ENCODE assay signal across 1 cellular context in genomic region chr5:122421379-122422081, GRCh38.
TF ChIP-seq lines count a peak whose summit lies in the region.

No MANE protein-coding gene starts in this region.

TF ChIP-seq in K562, 482 proteins besides CTCF, POLR2A, EP300 and RAD21 (continued from another document):
- TF ChIP-seq AFF1 (IDR thresholded peaks at IDR 0.05; ENCODE audit: low read depth in 1 of 2, partially characterized antibody in 2 of 2) (no peak), NFIC (IDR thresholded peaks at IDR 0.05) (peak; percentile 40; the same call in 1 of the 2 replicates), RCOR1 (IDR thresholded peaks at IDR 0.05; ENCODE audit: borderline replicate concordance in 1 of 2, low read depth in 2 of 2, low read length in 2 of 2) (0 out of 4 replicates have a peak, but pooled peaks of 1 of the 2 experiments have one; percentile 10), CUX1 (CRISPR knock-in tag; IDR thresholded peaks at IDR 0.05) (no peak), PHB2 (IDR thresholded peaks at IDR 0.05; ENCODE audit: low read depth) (no peak), FOXK2 (conservative IDR thresholded peaks at IDR 0.05 in 1 of 2, IDR thresholded peaks at IDR 0.05 in 1 of 2; ENCODE audit: low read depth in 2 of 2) (no peak), ATF7 (IDR thresholded peaks at IDR 0.05) (no peak), CBFA2T3 (IDR thresholded peaks at IDR 0.05) (peak; percentile 89), ARID1B (IDR thresholded peaks at IDR 0.05) (peak; percentile 83), CBFA2T2 (conservative IDR thresholded peaks at IDR 0.05) (peak; percentile 85), KAT2B (IDR thresholded peaks at IDR 0.05; ENCODE audit: low read depth, low read length) (no peak), NBN (IDR thresholded peaks at IDR 0.05; ENCODE audit: low read depth) (no peak), FOXM1 (IDR thresholded peaks at IDR 0.05; ENCODE audit: low read depth) (peak; percentile 43; the same call in 1 of the 2 replicates), FOXM1 (CRISPR knock-in tag; IDR thresholded peaks at IDR 0.05; ENCODE audit: low read depth) (no peak), SMAD4 (CRISPR knock-in tag; conservative IDR thresholded peaks at IDR 0.05) (peak; percentile 62), PML (IDR thresholded peaks at IDR 0.05; ENCODE audit: low read length) (peak; percentile 66), TAL1 (IDR thresholded peaks at IDR 0.05) (peak; percentile 91), STAT5A (IDR thresholded peaks at IDR 0.05; ENCODE audit: borderline replicate concordance, low read length) (peak; percentile 42; the same call in 1 of the 2 replicates), CC2D1A (IDR thresholded peaks at IDR 0.05) (peak; percentile 34; the same call in 1 of the 2 replicates), ZNF395 (CRISPR knock-in tag; IDR thresholded peaks at IDR 0.05) (no peak), SIN3A (IDR thresholded peaks at IDR 0.05; ENCODE audit: borderline replicate concordance in 2 of 2, control insufficient read depth in 1 of 2, low read depth in 2 of 2, low read length in 2 of 2) (no peak)
